ENCODE assay signal across 35 cellular contexts in the genomic region with DNA sequence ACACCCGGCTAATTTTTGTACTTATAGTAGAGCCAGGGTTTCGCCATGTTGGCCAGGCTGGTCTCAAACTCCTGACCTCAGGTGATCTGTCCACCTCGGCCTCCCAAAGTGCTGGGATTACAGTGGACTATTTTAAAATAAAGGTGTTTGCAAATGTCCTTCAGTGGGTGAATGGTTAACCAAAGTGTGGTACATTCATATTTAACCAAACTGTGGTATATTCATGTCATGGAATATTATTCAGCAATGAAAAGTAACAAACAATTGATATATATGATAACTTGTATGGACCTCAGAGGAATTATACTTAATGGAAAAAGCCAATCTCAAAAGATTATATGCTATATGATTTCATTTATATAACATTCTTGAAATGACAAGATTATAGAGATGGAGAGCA.
"Had no signal": no experiment of that assay in that cellular context is flagged by ENCODE, and none has a peak within 500 bp of the region (broad histone marks: within the 10 kb centered on the region; RNA-seq: fewer than 3 reads in every experiment).

No MANE protein-coding gene starts in this region.

- H3K4me3 ChIP-seq: MG63 had no signal

- DNase-seq: Karpas-422, Kasumi-1, MG63, MM.1S, MV-4-11, NCI-H1048, NCI-H1092, NCI-H1092 treated with DMSO at 0.1 percent for 48 hours, NCI-H1105, NCI-H1105 treated with DMSO at 0.1 percent for 48 hours, NCI-H1417, NCI-H1417 treated with DMSO at 0.1 percent for 48 hours, NCI-H1436, NCI-H1436 treated with DMSO at 0.1 percent for 48 hours, NCI-H146, NCI-H1694, NCI-H1694 treated with DMSO at 0.1 percent for 48 hours, NCI-H187, NCI-H187 treated with DMSO at 0.1 percent for 48 hours, NCI-H1930, NCI-H2029, NCI-H2029 treated with DMSO at 0.1 percent for 48 hours, NCI-H2081, NCI-H2081 treated with DMSO at 0.1 percent for 48 hours, NCI-H2107, NCI-H2171, NCI-H2171 treated with DMSO at 0.1 percent for 48 hours, NCI-H2227 treated with DMSO at 0.1 percent for 48 hours, NCI-H226, NCI-H345, NCI-H446, NCI-H446 treated with DMSO at 0.1 percent for 48 hours, NCI-H510A, NCI-H510A treated with DMSO at 0.1 percent for 48 hours, NCI-H524 had no signal

- H3K27me3 ChIP-seq: MG63 had no signal
